ENCODE assay signal across 17 cellular contexts in the genomic region with DNA sequence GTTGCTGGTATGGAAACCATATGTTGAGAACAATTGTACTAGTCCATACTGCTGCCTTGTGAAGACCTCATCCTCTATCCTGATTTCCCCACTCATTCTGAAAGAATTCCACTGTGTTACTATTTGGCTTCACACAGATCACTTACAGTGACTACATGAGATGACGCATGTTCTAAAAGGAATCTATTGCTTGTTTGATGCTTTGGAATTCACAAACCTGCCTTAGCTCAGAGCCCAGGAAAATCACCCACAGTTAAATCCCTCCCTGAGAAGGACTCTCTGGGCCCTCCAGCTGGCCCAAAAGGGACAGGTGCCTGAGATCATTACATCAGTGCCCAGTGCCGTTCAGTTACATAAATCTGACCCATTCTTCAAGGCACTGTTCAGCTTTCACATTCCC. TPM values are rescaled to one million over a fixed set of nuclear protein-coding genes. Genes with fewer than 3 reads are reported as not detected.
DNase-seq lines count a peak whose midpoint lies in the region; ATAC-seq and TF ChIP-seq lines count a peak whose summit lies in the region.
"Had no signal": no experiment of that assay in that cellular context is flagged by ENCODE, and none has a peak within 500 bp of the region (broad histone marks: within the 10 kb centered on the region; RNA-seq: fewer than 3 reads in every experiment).

No MANE protein-coding gene starts in this region.

- H3K9me2 ChIP-seq in SK-N-SH: no peaks in the 10 kb centered on the region

- no peaks in the 10 kb centered on the region for H3K4me1 Mint-ChIP-seq in activated naive CD8-positive, alpha-beta T cell treated with anti-CD3 and anti-CD28 coated beads for 36 hours
- H3K4me1 Mint-ChIP-seq: CD14-positive monocyte had no signal

- TF ChIP-seq EP300 in SK-N-SH (IDR thresholded peaks at IDR 0.05; ENCODE audit: borderline replicate concordance in 1 of 2, low read depth in 1 of 2, low read length in 1 of 2) (no peak; a peak in 1 of 4 replicates), sigmoid colon (IDR thresholded peaks at IDR 0.05) (peak in 2 of 4 donors; percentile 83)

- DNase-seq in EH (ENCODE audit: low read depth): peak; percentile 86
- DNase-seq in SK-N-SH: no peak
- DNase-seq in fibroblast of pulmonary artery (ENCODE audit: low read depth): peak; percentile 57
- DNase-seq in sigmoid colon: no peak
- no peak for DNase-seq in activated naive CD8-positive, alpha-beta T cell treated with anti-CD3 and anti-CD28 coated beads for 36 hours
- DNase-seq: GDM1, mammary epithelial cell, NCI-H1694 treated with DMSO at 0.1 percent for 48 hours, NCI-H82, SIG-M5 had no signal

- no peak overlapping the region for H3K27ac Mint-ChIP-seq in activated naive CD8-positive, alpha-beta T cell treated with anti-CD3 and anti-CD28 coated beads for 36 hours
- H3K27ac Mint-ChIP-seq: CD14-positive monocyte; stimulated activated memory B cell treated with anti-CD40 and anti-IgM and Interleukin-4, amounts not matched to agents 10 μg/mL and 1 μg/mL and 100 μg/mL, for 72 hours had no signal

- no peaks in the 10 kb centered on the region for H3K9me3 ChIP-seq in SK-N-SH
- no peaks in the 10 kb centered on the region for H3K9me3 ChIP-seq in sigmoid colon
- H3K9me3 ChIP-seq: adrenal gland had no signal

- peak overlapping the region in 1 of 2 experiments; percentile 65; a peak in 2 of 4 replicates for H3K27ac ChIP-seq in SK-N-SH (ENCODE audit: low read depth in 2 of 2, low read length in 1 of 2)
- H3K27ac ChIP-seq in sigmoid colon: peak overlapping the region; percentile 50 to 89 (median 76)

- H3K4me3 ChIP-seq in SK-N-SH (ENCODE audit: low read depth in 2 of 2, low read length in 1 of 2) (no peak overlapping the region), fibroblast of pulmonary artery (replicated peaks; ENCODE audit: low read depth, low read length) (no peak overlapping the region), sigmoid colon (no peak overlapping the region)
- H3K4me3 ChIP-seq: adrenal gland, K562 had no signal

- H3K27me3 ChIP-seq in SK-N-SH (ENCODE audit: insufficient read depth) (no peaks in the 10 kb centered on the region), sigmoid colon (no peaks in the 10 kb centered on the region)
- H3K27me3 ChIP-seq: adrenal gland had no signal

- no peak for ATAC-seq in GM19452 (IDR thresholded peaks at IDR 0.05; ENCODE audit: unreplicated experiment)
- no peak for ATAC-seq in HG03196 (IDR thresholded peaks at IDR 0.05; ENCODE audit: unreplicated experiment)
- no peak for ATAC-seq in HG03097 (IDR thresholded peaks at IDR 0.05; ENCODE audit: low FRiP score, unreplicated experiment)
- ATAC-seq: K562; stimulated activated memory B cell treated with anti-CD40 and anti-IgM and Interleukin-4, amounts not matched to agents 10 μg/mL and 1 μg/mL and 100 μg/mL, for 72 hours had no signal

- H3K36me3 ChIP-seq in SK-N-SH (replicated peaks in 1 of 2; ENCODE audit: control insufficient read depth in 1 of 2, insufficient read depth in 2 of 2, low read length in 1 of 2): no peaks in the 10 kb centered on the region
- H3K36me3 ChIP-seq in sigmoid colon: no peaks in the 10 kb centered on the region
- H3K36me3 ChIP-seq: adrenal gland had no signal

- H3K27me3 Mint-ChIP-seq in activated naive CD8-positive, alpha-beta T cell treated with anti-CD3 and anti-CD28 coated beads for 36 hours: peaks cover 15% of the 10 kb centered on the region
- H3K27me3 Mint-ChIP-seq: stimulated activated memory B cell treated with anti-CD40 and anti-IgM and Interleukin-4, amounts not matched to agents 10 μg/mL and 1 μg/mL and 100 μg/mL, for 72 hours had no signal

- peaks cover 5% of the 10 kb centered on the region; the same call in 1 of the 2 replicates for H3K79me2 ChIP-seq in SK-N-SH (ENCODE audit: insufficient read depth)

- intact Hi-C loops in sigmoid colon (cut with DNase I): no loop called here

- no peak overlapping the region for H2AFZ ChIP-seq in SK-N-SH (ENCODE audit: low read depth)

- TF ChIP-seq RAD21 in SK-N-SH (IDR thresholded peaks at IDR 0.05; ENCODE audit: low read length): no peak

- peak overlapping the region; percentile 52 for H3K4me2 ChIP-seq in SK-N-SH

- POLR2A ChIA-PET in SK-N-SH (lab: Yijun Ruan, JAX): no interaction called here

- no peaks in the 10 kb centered on the region for H3K9me3 Mint-ChIP-seq in activated naive CD8-positive, alpha-beta T cell treated with anti-CD3 and anti-CD28 coated beads for 36 hours
- H3K9me3 Mint-ChIP-seq: stimulated activated memory B cell treated with anti-CD40 and anti-IgM and Interleukin-4, amounts not matched to agents 10 μg/mL and 1 μg/mL and 100 μg/mL, for 72 hours had no signal

- H3K36me3 Mint-ChIP-seq in activated naive CD8-positive, alpha-beta T cell treated with anti-CD3 and anti-CD28 coated beads for 36 hours: no peaks in the 10 kb centered on the region
- H3K36me3 Mint-ChIP-seq: CD14-positive monocyte; stimulated activated memory B cell treated with anti-CD40 and anti-IgM and Interleukin-4, amounts not matched to agents 10 μg/mL and 1 μg/mL and 100 μg/mL, for 72 hours had no signal

- TF ChIP-seq CTCF in SK-N-SH (IDR thresholded peaks at IDR 0.05) (no peak), fibroblast of pulmonary artery (IDR thresholded peaks at IDR 0.05; ENCODE audit: low read length, missing control alignments) (no peak), sigmoid colon (IDR thresholded peaks at IDR 0.05) (no peak)

- CTCF ChIA-PET in SK-N-SH (lab: Yijun Ruan, JAX): interaction anchor here (1.2 to 1.7 kb wide), 4 partner anchors 10 to 15 kb away, joined by 3 to 4 read pairs (median 4); no protein-coding TSS in a partner anchor

- no peaks in the 10 kb centered on the region for H3F3A ChIP-seq in SK-N-SH (replicated peaks; ENCODE audit: insufficient read depth)

- no peak for TF ChIP-seq POLR2A in sigmoid colon (IDR thresholded peaks at IDR 0.05)

- H3K4me3 Mint-ChIP-seq in activated naive CD8-positive, alpha-beta T cell treated with anti-CD3 and anti-CD28 coated beads for 36 hours: no peak overlapping the region
- H3K4me3 Mint-ChIP-seq: CD14-positive monocyte; stimulated activated memory B cell treated with anti-CD40 and anti-IgM and Interleukin-4, amounts not matched to agents 10 μg/mL and 1 μg/mL and 100 μg/mL, for 72 hours had no signal

- H3K4me1 ChIP-seq in SK-N-SH (ENCODE audit: control insufficient read depth in 1 of 2, insufficient read depth in 2 of 2, low read depth in 1 of 2, low read length in 1 of 2) (peaks cover 11 to 39% of the 10 kb centered on the region in 2 experiments; a peak in 3 of 4 replicates), sigmoid colon (peaks cover 0 to 71% (median 54%) of the 10 kb centered on the region in 4 donors)

- H4K20me1 ChIP-seq in SK-N-SH (ENCODE audit: insufficient read depth): no peaks in the 10 kb centered on the region

- H3K9ac ChIP-seq in SK-N-SH: no peak overlapping the region

- 67% methylated on average over 2 of the region's 2 CpGs for WGBS in SK-N-SH (ENCODE audit: low lambda C conversion rate)
- WGBS in sigmoid colon, 2 donors: 85 to 93% methylated on average over 2 of the region's 2 CpGs

TF ChIP-seq in SK-N-SH, 30 proteins besides CTCF, POLR2A, EP300 and RAD21 (continues in another document):
- no peak for TF ChIP-seq IRF3 (IDR thresholded peaks at IDR 0.05; ENCODE audit: low read depth, low read length)
- TF ChIP-seq CHD2 (IDR thresholded peaks at IDR 0.05; ENCODE audit: low read length, partially characterized antibody): no peak
- TF ChIP-seq, protein P1, sequence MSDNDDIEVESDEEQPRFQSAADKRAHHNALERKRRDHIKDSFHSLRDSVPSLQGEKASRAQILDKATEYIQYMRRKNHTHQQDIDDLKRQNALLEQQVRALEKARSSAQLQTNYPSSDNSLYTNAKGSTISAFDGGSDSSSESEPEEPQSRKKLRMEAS (IDR thresholded peaks at IDR 0.05; ENCODE audit: low read depth): no peak; the same call in 1 of the 2 replicates
- TF ChIP-seq RFX5 (IDR thresholded peaks at IDR 0.05; ENCODE audit: low read length): no peak
- TF ChIP-seq MXI1 (IDR thresholded peaks at IDR 0.05; ENCODE audit: low read depth, low read length): no peak
- TF ChIP-seq JUND (IDR thresholded peaks at IDR 0.05): no peak; the same call in 1 of the 2 replicates
- no peak for TF ChIP-seq SIN3A (IDR thresholded peaks at IDR 0.05; ENCODE audit: borderline replicate concordance, low read depth, low read length)
- TF ChIP-seq POLR2AphosphoS5 (IDR thresholded peaks at IDR 0.05; ENCODE audit: low read depth, low read length): no peak
- no peak for TF ChIP-seq MEF2A (IDR thresholded peaks at IDR 0.05; ENCODE audit: borderline replicate concordance, low read depth)
- no peak for TF ChIP-seq ELF1 (IDR thresholded peaks at IDR 0.05)
- no peak for TF ChIP-seq NRF1 (IDR thresholded peaks at IDR 0.05; ENCODE audit: low read depth, low read length)
- TF ChIP-seq TAF1 (IDR thresholded peaks at IDR 0.05; ENCODE audit: borderline replicate concordance, low read depth, low read length): no peak

RNA-seq across cellular contexts. Expression of gene KLHL29, which starts 45.3 kb away (rescaled TPM):
- polyA plus RNA-seq in SK-N-SH (2012; rRNA removed): 4.2 and 4.6 TPM in 2 replicates
- 2.9 and 3.8 TPM in 2 replicates for polyA plus RNA-seq in SK-N-SH (2012; cell fraction: cytosol; rRNA removed)
- polyA plus RNA-seq in SK-N-SH (2012; cell fraction: nucleus; rRNA removed): 17.7 and 21.5 TPM in 2 replicates
- total RNA-seq in sigmoid colon: 10 to 100 TPM in 2 of 4 donors, 1 to 10 TPM in 2; 6.3 to 25.5 (median 13.9) TPM
- 1 to 10 TPM in 1 of 3 donors, under 1 TPM in 2; 0.46 to 3.8 (median 0.60) TPM for polyA plus RNA-seq in sigmoid colon
- total RNA-seq in activated naive CD8-positive, alpha-beta T cell treated with anti-CD3 and anti-CD28 coated beads for 36 hours: 1 to 10 TPM; 1.2 to 1.5 TPM
- polyA plus RNA-seq: CD14-positive monocyte had no signal

Comparison
In these comparisons a context has a peak if more than half of its experiments do, and no peak if none do; other contexts are left out.
1. DNase-seq: peak in EH (single experiment) and fibroblast of pulmonary artery (single experiment); none in SK-N-SH (single experiment), sigmoid colon (single experiment) and activated naive CD8-positive, alpha-beta T cell treated with anti-CD3 and anti-CD28 coated beads for 36 hours (single experiment).